Comparison of ENCODE assay signal across 8 cellular contexts in genomic region chr5:179822059-179822432, GRCh38. TPM values are rescaled to one million over a fixed set of nuclear protein-coding genes. Genes with fewer than 3 reads are reported as not detected.
A peak's percentile ranks its signal among the peaks of the same experiment; 100 is the strongest.
DNase-seq lines count a peak whose midpoint lies in the region; ATAC-seq and TF ChIP-seq lines count a peak whose summit lies in the region.

No MANE protein-coding gene starts in this region.

- peak overlapping the region; percentile 76 to 100 for H3K4me3 ChIP-seq in right atrium auricular region
- peak overlapping the region; percentile 64 to 91 (median 77) for H3K4me3 ChIP-seq in mammary epithelial cell (replicated peaks in 1 of 3; ENCODE audit: insufficient read depth in 1 of 3, low read depth in 2 of 3, low read length in 3 of 3)
- H3K4me3 ChIP-seq in mononuclear cell (ENCODE audit: low read length), result peak overlapping the region; percentile 96
- H3K4me3 ChIP-seq in aorta (ENCODE audit: low read length in 2 of 2), result peak overlapping the region; percentile 28 to 47

- H3K4me1 ChIP-seq in right atrium auricular region, result peaks cover 0 to 74% of the 10 kb centered on the region in 2 donors
- peaks cover 36% of the 10 kb centered on the region for H3K4me1 ChIP-seq in mammary epithelial cell (ENCODE audit: insufficient read depth, low read length)
- peaks cover 54% of the 10 kb centered on the region for H3K4me1 ChIP-seq in mononuclear cell (ENCODE audit: insufficient read depth, low read length)
- no peaks in the 10 kb centered on the region for H3K4me1 ChIP-seq in aorta (ENCODE audit: control insufficient read depth in 1 of 2, insufficient read depth in 2 of 2, low read length in 2 of 2)

- H3K79me2 ChIP-seq in mammary epithelial cell (ENCODE audit: insufficient read depth, low read length), result peaks cover 52% of the 10 kb centered on the region

- no peaks in the 10 kb centered on the region for H4K20me1 ChIP-seq in mammary epithelial cell (ENCODE audit: insufficient read depth, low read length)

- intact Hi-C loops in Right ventricle myocardium superior (cut with DNase I), result loop anchor here (5.0 kb wide), 1 partner anchor 35 kb away; the partner anchor contains the start of gene MRNIP
- intact Hi-C loops in mammary epithelial cell (cut with micrococcal nuclease), result no loop called here
- intact Hi-C loops in aorta (cut with DNase I), result loop anchor here (1.0 to 5.0 kb wide), 2 partner anchors 18 to 35 kb away; partner anchors contain the start of gene MRNIP (in 2 of the 2)

- H3K4me2 ChIP-seq in mammary epithelial cell (ENCODE audit: insufficient read depth, low read depth, low read length), result peak overlapping the region; percentile 82

- no peak for TF ChIP-seq CTCF in right atrium auricular region (IDR thresholded peaks at IDR 0.05)
- no peak for TF ChIP-seq CTCF in mammary epithelial cell (conservative IDR thresholded peaks at IDR 0.05 in 1 of 2, IDR thresholded peaks at IDR 0.05 in 1 of 2; ENCODE audit: extremely low read depth in 1 of 2, insufficient read depth in 1 of 2, low read depth in 1 of 2, low read length in 2 of 2)

- no peak overlapping the region for H2AFZ ChIP-seq in mammary epithelial cell (ENCODE audit: low read depth, low read length)

- peaks cover 53% of the 10 kb centered on the region for H3K36me3 ChIP-seq in right atrium auricular region
- H3K36me3 ChIP-seq in mammary epithelial cell (ENCODE audit: insufficient read depth, low read length), result peaks cover 20% of the 10 kb centered on the region
- H3K36me3 ChIP-seq in aorta (ENCODE audit: control insufficient read depth in 1 of 2, insufficient read depth in 2 of 2, low read length in 1 of 2), result peaks cover 3 to 10% of the 10 kb centered on the region in 2 donors

- WGBS in mammary epithelial cell (ENCODE audit: low coverage, missing lambda C conversion rate), result 18% methylated on average over 3 of the region's 3 CpGs
- WGBS in aorta, 2 donors, result 57 to 64% methylated on average over 3 of the region's 3 CpGs

- CTCF ChIA-PET in mammary epithelial cell (lab: Charles Lee; ENCODE audit: low non-redundant PET), result interaction anchor here (0.6 to 0.7 kb wide), 2 partner anchors 190 to 1587 kb away, joined by 3 to 5 read pairs; no protein-coding TSS in a partner anchor

- TSS peak; percentile 41 for BruUV-seq in mammary epithelial cell (replicated peaks; lab: Mats Ljungman, UMichigan)

- H3K9ac ChIP-seq in mammary epithelial cell (ENCODE audit: insufficient read depth, low read length), result peak overlapping the region; percentile 22

- in situ Hi-C loops in mammary epithelial cell (cut with MboI; ENCODE audit: low sequenced_read_pairs in 2 of 2), result no loop called here

- no peak for ATAC-seq in Right ventricle myocardium superior (ENCODE audit: poor library complexity)
- no peak for ATAC-seq in aorta (ENCODE audit: low FRiP score)

- H3K9me3 ChIP-seq in right atrium auricular region (no peaks in the 10 kb centered on the region), mammary epithelial cell (replicated peaks; ENCODE audit: insufficient read depth, low read length) (no peaks in the 10 kb centered on the region), mononuclear cell (ENCODE audit: low read depth, low read length) (no peaks in the 10 kb centered on the region), aorta (ENCODE audit: control insufficient read depth, low read length) (no peaks in the 10 kb centered on the region)

- dilution Hi-C loops in mammary epithelial cell (cut with HindIII; ENCODE audit: low sequenced_read_pairs), result no loop called here

- H3K27ac ChIP-seq in right atrium auricular region, result peak overlapping the region; percentile 96 to 100
- no peak overlapping the region for H3K27ac ChIP-seq in mammary epithelial cell (ENCODE audit: insufficient read depth, low read depth, low read length)
- H3K27ac ChIP-seq in aorta (ENCODE audit: low read depth in 1 of 2, low read length in 2 of 2), result no peak overlapping the region

- DNase-seq in right atrium auricular region (ENCODE audit: low spot score) (no peak), Right ventricle myocardium superior (no peak), mammary epithelial cell (peak; percentile 23), aorta (no peak), NCI-H1930 (lab: John Stamatoyannopoulos, UW) (no peak), NCI-H2196 (lab: John Stamatoyannopoulos, UW; ENCODE audit: unreplicated experiment) (no peak)
- DNase-seq in stimulated activated CD4-positive, alpha-beta T cell treated with anti-CD3 and anti-CD28 coated beads, Interleukin-4, amount 100 ng/mL, for 1 hour, result no peak

- H3K27me3 ChIP-seq in right atrium auricular region (no peaks in the 10 kb centered on the region), mammary epithelial cell (ENCODE audit: insufficient read depth, low read length) (no peaks in the 10 kb centered on the region), mononuclear cell (ENCODE audit: insufficient read depth, low read length) (no peaks in the 10 kb centered on the region), aorta (ENCODE audit: control insufficient read depth in 1 of 2, insufficient read depth in 2 of 2, low read length in 1 of 2) (peaks cover 0 to 1% of the 10 kb centered on the region in 2 donors)

RNA-seq across cellular contexts. Expression of gene SQSTM1, which starts 1.3 kb away (rescaled TPM):
- total RNA-seq in right atrium auricular region, result 100 to 1,000 TPM; 379 to 436 TPM
- 437 TPM for total RNA-seq in Right ventricle myocardium superior
- total RNA-seq in mammary epithelial cell, result 100 to 1,000 TPM; 230 to 379 TPM
- polyA plus RNA-seq in mammary epithelial cell, result 84.0 TPM
- 66.6 TPM for polyA minus RNA-seq in mammary epithelial cell
- 229 TPM for total RNA-seq in mononuclear cell
- 100 to 1,000 TPM; 333 to 404 TPM for total RNA-seq in aorta
- polyA plus RNA-seq in aorta, result 100 to 1,000 TPM; 152 to 358 TPM

RNA-seq across cellular contexts. Expression of gene MGAT4B, which starts 15.4 kb away (rescaled TPM):
- 10 to 100 TPM; 71.7 to 77.1 TPM for total RNA-seq in right atrium auricular region
- total RNA-seq in Right ventricle myocardium superior, result 93.3 TPM
- total RNA-seq in mammary epithelial cell, result 100 to 1,000 TPM in 1 of 2 donors, 10 to 100 TPM in 1; 88.0 to 143 TPM
- polyA plus RNA-seq in mammary epithelial cell, result 157 TPM
- polyA minus RNA-seq in mammary epithelial cell, result 181 TPM
- total RNA-seq in mononuclear cell, result 56.0 TPM
- 10 to 100 TPM; 56.0 to 78.8 TPM for total RNA-seq in aorta
- polyA plus RNA-seq in aorta, result 10 to 100 TPM; 74.6 to 77.3 TPM

RNA-seq across cellular contexts. Expression of gene LTC4S, which starts 28.3 kb away (rescaled TPM):
- total RNA-seq in right atrium auricular region (10 to 100 TPM in 1 of 2 donors, 1 to 10 TPM in 1; 9.0 to 11.1 TPM), Right ventricle myocardium superior (7.6 TPM), mammary epithelial cell (under 1 TPM; 0.50 to 0.82 TPM), mononuclear cell (2.5 TPM), aorta (10 to 100 TPM; 16.1 to 34.7 TPM)
- polyA plus RNA-seq in mammary epithelial cell (0.29 TPM), aorta (1 to 10 TPM; 6.6 to 9.3 TPM)
- polyA minus RNA-seq in mammary epithelial cell, result not detected

RNA-seq across cellular contexts. Expression of gene MRNIP, which starts 36.6 kb away (rescaled TPM):
- 10 to 100 TPM; 12.5 to 20.3 TPM for total RNA-seq in right atrium auricular region
- total RNA-seq in Right ventricle myocardium superior, result 12.1 TPM
- total RNA-seq in mammary epithelial cell, result 10 to 100 TPM in 1 of 2 donors, 1 to 10 TPM in 1; 9.5 to 20.4 TPM
- 11.6 TPM for polyA plus RNA-seq in mammary epithelial cell
- polyA minus RNA-seq in mammary epithelial cell, result 7.5 TPM
- total RNA-seq in mononuclear cell, result 13.2 TPM
- total RNA-seq in aorta, result 10 to 100 TPM; 22.9 to 46.6 TPM
- 100 to 1,000 TPM in 1 of 2 donors, 10 to 100 TPM in 1; 24.2 to 103 TPM for polyA plus RNA-seq in aorta

Comparison
In these comparisons a context has a peak if more than half of its experiments do, and no peak if none do; other contexts are left out.
1. H3K27ac ChIP-seq: peak in right atrium auricular region (2 of 2); none in mammary epithelial cell (single experiment) and aorta (0 of 2).
2. H3K4me3 ChIP-seq: peak in every context shown above with its lines; median percentile 96 in mononuclear cell; 88 in right atrium auricular region; 77 in mammary epithelial cell; 38 in aorta.